31 cellular contexts compared by ENCODE assay signal in the genomic region with DNA sequence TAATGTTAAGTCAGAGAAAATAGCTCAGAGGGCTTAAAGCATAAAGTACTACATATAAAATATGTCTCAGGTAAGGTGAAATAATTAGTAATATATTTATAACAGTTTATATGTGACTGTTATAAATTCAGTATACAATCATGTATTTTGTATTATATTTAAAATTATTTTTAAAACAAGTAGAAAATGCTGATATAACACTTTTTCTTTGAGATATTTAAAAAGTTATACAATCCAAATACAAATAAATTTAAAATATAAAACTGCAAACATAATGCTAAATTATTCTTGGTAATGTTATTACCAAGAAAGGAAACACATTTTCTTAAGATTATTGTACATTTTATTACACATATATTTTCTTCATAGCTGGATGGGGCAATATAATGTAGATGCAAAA.
"Had no signal": no experiment of that assay in that cellular context is flagged by ENCODE, and none has a peak within 500 bp of the region (broad histone marks: within the 10 kb centered on the region; RNA-seq: fewer than 3 reads in every experiment).

No MANE protein-coding gene starts in this region.

- H3K4me1 ChIP-seq: Peyer's patch had no signal

- ATAC-seq: activated CD8-positive, alpha-beta memory T cell treated with anti-CD3 and anti-CD28 coated beads, Interleukin-2, amount 10 ng/mL, durations not matched to agents 7 days and 5 days; activated naive CD8-positive, alpha-beta T cell treated with anti-CD3 and anti-CD28 coated beads, Interleukin-2, amount 50 U/mL, for 24 hours; PC-3 had no signal

- H3K4me3 ChIP-seq: MG63, Peyer's patch had no signal

- H3K27ac ChIP-seq: Peyer's patch, WERI-Rb-1 had no signal

- H3K36me3 ChIP-seq: MG63, Peyer's patch, WERI-Rb-1 had no signal

- H3K27me3 ChIP-seq: MG63, Peyer's patch had no signal

- H3K9me3 ChIP-seq: MG63, Peyer's patch had no signal

- DNase-seq: activated CD4-positive, alpha-beta memory T cell treated with anti-CD3 and anti-CD28 coated beads, Interleukin-2, amount 10 ng/mL, durations not matched to agents 7 days and 5 days; activated CD4-positive, alpha-beta T cell treated with anti-CD3 and anti-CD28 coated beads for 1 hour; activated CD4-positive, alpha-beta T cell treated with anti-CD3 and anti-CD28 coated beads for 48 hours; activated CD4-positive, CD25-positive, alpha-beta regulatory T cell; activated CD8-positive, alpha-beta memory T cell treated with anti-CD3 and anti-CD28 coated beads for 24 hours; activated CD8-positive, alpha-beta memory T cell treated with anti-CD3 and anti-CD28 coated beads, Interleukin-2, amount 10 ng/mL, durations not matched to agents 7 days and 5 days; activated CD8-positive, alpha-beta memory T cell treated with anti-CD3 and anti-CD28 coated beads, Interleukin-2, amount 50 U/mL, for 48 hours; activated effector memory CD4-positive, alpha-beta T cell treated with Interleukin-2 at 50 U/mL for 16 hours; activated naive CD4-positive, alpha-beta T cell treated with anti-CD3 and anti-CD28 coated beads, Interleukin-2, amount 10 ng/mL, durations not matched to agents 7 days and 5 days; activated naive CD8-positive, alpha-beta T cell treated with anti-CD3 and anti-CD28 coated beads, Interleukin-2, amount 50 U/mL, for 24 hours; activated T-cell treated with anti-CD3 and anti-CD28 coated beads, Interleukin-2, amount 50 U/mL, for 48 hours; anterior cingulate cortex; central memory CD4-positive, alpha-beta T cell; Kasumi-1; MG63; NCI-H1048; NCI-H1105 treated with DMSO at 0.1 percent for 48 hours; NCI-H1436; NCI-H1694; NCI-H1930; NCI-H2081 treated with DMSO at 0.1 percent for 48 hours; NCI-H345; NCI-H524 treated with DMSO at 0.1 percent for 48 hours; PC-3; Peyer's patch; Right ventricle myocardium superior; SW 1271; T-helper 1 cell; T-helper 2 cell; T-helper 9 cell; WERI-Rb-1 had no signal
